Comparison of ENCODE assay signal across 28 cellular contexts in the genomic region with DNA sequence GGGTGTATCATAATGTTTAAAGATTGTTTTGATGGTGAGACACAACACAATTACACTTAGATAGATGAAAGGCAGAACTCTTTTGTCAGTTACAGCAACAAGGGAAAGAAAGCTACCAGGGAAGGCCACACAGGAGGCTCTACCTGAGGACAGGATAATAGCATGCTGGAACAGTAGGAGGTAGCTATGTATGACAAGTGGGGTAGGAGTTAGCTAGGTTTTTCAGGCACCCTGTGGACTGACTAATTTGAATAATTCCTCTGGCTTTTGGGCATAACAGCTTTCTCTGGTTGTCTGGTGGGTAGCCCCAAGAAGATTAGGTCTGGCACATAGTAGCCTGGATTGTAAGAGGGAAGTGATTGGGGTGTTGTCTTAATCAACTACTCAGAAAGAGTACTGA.
"Had no signal": no experiment of that assay in that cellular context is flagged by ENCODE, and none has a peak within 500 bp of the region (broad histone marks: within the 10 kb centered on the region; RNA-seq: fewer than 3 reads in every experiment).

No MANE protein-coding gene starts in this region.

- ATAC-seq: activated CD4-positive, alpha-beta T cell treated with anti-CD3 and anti-CD28 coated beads for 36 hours; activated CD4-positive, CD25-positive, alpha-beta regulatory T cell treated with anti-CD3 and anti-CD28 coated beads, Interleukin-2, amount 50 U/mL, for 24 hours; activated CD8-positive, alpha-beta memory T cell treated with anti-CD3 and anti-CD28 coated beads, Interleukin-2, amount 10 ng/mL, durations not matched to agents 7 days and 5 days; body of pancreas; Panc1 had no signal

- H3K27me3 ChIP-seq: body of pancreas, breast epithelium, SJSA1 had no signal

- H3K36me3 Mint-ChIP-seq: activated CD4-positive, alpha-beta memory T cell treated with anti-CD3 and anti-CD28 coated beads for 36 hours; activated CD8-positive, alpha-beta memory T cell treated with anti-CD3 and anti-CD28 coated beads, Interleukin-2, amount 10 ng/mL, durations not matched to agents 7 days and 5 days; activated naive CD4-positive, alpha-beta T cell treated with anti-CD3 and anti-CD28 coated beads, Interleukin-2, amount 50 U/mL, for 24 hours; activated naive CD8-positive, alpha-beta T cell treated with anti-CD3 and anti-CD28 coated beads, Interleukin-2, amount 10 ng/mL, durations not matched to agents 7 days and 5 days had no signal

- H3K9me3 ChIP-seq: body of pancreas, breast epithelium, SJSA1, SK-N-SH had no signal

- H3K27me3 Mint-ChIP-seq: activated CD4-positive, alpha-beta memory T cell treated with anti-CD3 and anti-CD28 coated beads for 36 hours; activated CD4-positive, alpha-beta T cell treated with anti-CD3 and anti-CD28 coated beads for 36 hours; activated CD8-positive, alpha-beta memory T cell treated with anti-CD3 and anti-CD28 coated beads, Interleukin-2, amount 10 ng/mL, durations not matched to agents 7 days and 5 days; activated naive CD4-positive, alpha-beta T cell treated with anti-CD3 and anti-CD28 coated beads, Interleukin-2, amount 50 U/mL, for 24 hours; activated naive CD8-positive, alpha-beta T cell treated with anti-CD3 and anti-CD28 coated beads, Interleukin-2, amount 10 ng/mL, durations not matched to agents 7 days and 5 days had no signal

- H3K36me3 ChIP-seq: breast epithelium, SJSA1 had no signal

- H3K4me3 ChIP-seq: body of pancreas, breast epithelium, SJSA1 had no signal

- H3K4me2 ChIP-seq: SK-N-SH had no signal

- H3K27ac ChIP-seq: body of pancreas, breast epithelium, SJSA1 had no signal

- H3K4me3 Mint-ChIP-seq: activated CD4-positive, alpha-beta memory T cell treated with anti-CD3 and anti-CD28 coated beads for 36 hours; activated CD4-positive, alpha-beta T cell treated with anti-CD3 and anti-CD28 coated beads for 36 hours; activated CD8-positive, alpha-beta memory T cell treated with anti-CD3 and anti-CD28 coated beads, Interleukin-2, amount 10 ng/mL, durations not matched to agents 7 days and 5 days; activated naive CD4-positive, alpha-beta T cell treated with anti-CD3 and anti-CD28 coated beads, Interleukin-2, amount 50 U/mL, for 24 hours; activated naive CD8-positive, alpha-beta T cell treated with anti-CD3 and anti-CD28 coated beads, Interleukin-2, amount 10 ng/mL, durations not matched to agents 7 days and 5 days; T-helper 1 cell treated with Interleukin-12 subunit alpha and Interleukin-12 subunit beta and Interleukin-4 antibody, amounts not matched to agents 30 μg/mL and 1 μg/mL, for 36 hours; T-helper 2 cell treated with Interferon-gamma antibody and Interleukin-4, amounts not matched to agents 5 μg/mL and 100 μg/mL, for 36 hours had no signal

- DNase-seq: activated CD4-positive, alpha-beta memory T cell treated with anti-CD3 and anti-CD28 coated beads for 36 hours; activated CD4-positive, alpha-beta T cell treated with anti-CD3 and anti-CD28 coated beads for 36 hours; activated CD4-positive, alpha-beta T cell treated with anti-CD3 and anti-CD28 coated beads, Interleukin-2, amount 50 U/mL, for 1 hour; activated CD8-positive, alpha-beta memory T cell treated with anti-CD3 and anti-CD28 coated beads, Interleukin-2, amount 10 ng/mL, durations not matched to agents 7 days and 5 days; activated CD8-positive, alpha-beta memory T cell treated with anti-CD3 and anti-CD28 coated beads, Interleukin-2, amount 50 U/mL, for 48 hours; activated effector memory CD4-positive, alpha-beta T cell treated with Interleukin-2 at 50 U/mL for 16 hours; activated naive CD8-positive, alpha-beta T cell treated with anti-CD3 and anti-CD28 coated beads, Interleukin-2, amount 10 ng/mL, durations not matched to agents 7 days and 5 days; activated T-cell treated with anti-CD3 and anti-CD28 coated beads, Interleukin-2, amount 50 U/mL, for 48 hours; body of pancreas; NCI-H1092 treated with DMSO at 0.1 percent for 48 hours; NCI-H1417; NCI-H146; NCI-H187; NCI-H2029 treated with DMSO at 0.1 percent for 48 hours; NCI-H2107; NCI-H2171; NCI-H226; NCI-H446 treated with DMSO at 0.1 percent for 48 hours; NCI-H524; SHP77; SK-N-SH had no signal

- H3K27ac Mint-ChIP-seq: activated CD4-positive, alpha-beta memory T cell treated with anti-CD3 and anti-CD28 coated beads for 36 hours; activated CD4-positive, alpha-beta T cell treated with anti-CD3 and anti-CD28 coated beads for 36 hours; activated CD8-positive, alpha-beta memory T cell treated with anti-CD3 and anti-CD28 coated beads, Interleukin-2, amount 10 ng/mL, durations not matched to agents 7 days and 5 days; activated naive CD4-positive, alpha-beta T cell treated with anti-CD3 and anti-CD28 coated beads, Interleukin-2, amount 50 U/mL, for 24 hours; activated naive CD8-positive, alpha-beta T cell treated with anti-CD3 and anti-CD28 coated beads, Interleukin-2, amount 10 ng/mL, durations not matched to agents 7 days and 5 days; T-helper 1 cell treated with Interleukin-12 subunit alpha and Interleukin-12 subunit beta and Interleukin-4 antibody, amounts not matched to agents 30 μg/mL and 1 μg/mL, for 36 hours; T-helper 2 cell treated with Interferon-gamma antibody and Interleukin-4, amounts not matched to agents 5 μg/mL and 100 μg/mL, for 36 hours had no signal

- H3K4me1 Mint-ChIP-seq: activated CD4-positive, alpha-beta T cell treated with anti-CD3 and anti-CD28 coated beads for 36 hours; activated CD8-positive, alpha-beta memory T cell treated with anti-CD3 and anti-CD28 coated beads, Interleukin-2, amount 10 ng/mL, durations not matched to agents 7 days and 5 days; activated naive CD4-positive, alpha-beta T cell treated with anti-CD3 and anti-CD28 coated beads, Interleukin-2, amount 50 U/mL, for 24 hours; activated naive CD8-positive, alpha-beta T cell treated with anti-CD3 and anti-CD28 coated beads, Interleukin-2, amount 10 ng/mL, durations not matched to agents 7 days and 5 days had no signal

- H3K4me1 ChIP-seq: body of pancreas, breast epithelium, SJSA1 had no signal

- H3K9ac ChIP-seq: SK-N-SH had no signal
